17 cellular contexts compared by ENCODE assay signal in the genomic region with DNA sequence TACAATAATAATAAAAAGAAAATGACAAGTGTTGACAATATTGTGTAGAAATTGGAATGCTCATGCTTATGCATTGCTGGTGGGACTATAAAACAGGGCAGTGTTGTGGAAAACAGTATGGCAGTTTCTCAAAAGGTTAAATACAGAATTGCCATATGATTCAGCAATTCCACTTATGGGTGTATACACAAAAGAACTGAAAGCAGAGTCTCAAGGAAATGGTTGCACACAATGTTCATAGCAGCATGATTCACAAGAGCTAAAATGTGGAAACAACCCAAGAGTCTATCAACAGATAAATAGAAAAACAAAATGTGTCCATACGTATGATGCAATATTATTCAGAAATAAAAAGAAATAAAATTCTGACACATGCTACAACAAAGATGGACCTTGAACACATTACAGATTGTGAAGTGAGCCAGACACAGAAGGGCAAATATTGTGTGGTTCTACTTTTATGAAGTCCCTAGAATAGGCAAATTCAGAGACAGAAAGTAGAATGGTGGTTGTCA.
DNase-seq lines count a peak whose midpoint lies in the region; ATAC-seq, FAIRE-seq and TF ChIP-seq lines count a peak whose summit lies in the region.
"Had no signal": no experiment of that assay in that cellular context is flagged by ENCODE, and none has a peak within 500 bp of the region (broad histone marks: within the 10 kb centered on the region; RNA-seq: fewer than 3 reads in every experiment).

No MANE protein-coding gene starts in this region.

- H3K27ac Mint-ChIP-seq in activated naive CD8-positive, alpha-beta T cell treated with anti-CD3 and anti-CD28 coated beads, Interleukin-2, amount 50 U/mL, for 24 hours = no peak overlapping the region
- H3K27ac Mint-ChIP-seq in activated naive CD8-positive, alpha-beta T cell treated with anti-CD3 and anti-CD28 coated beads for 36 hours = no peak overlapping the region
- no peak overlapping the region for H3K27ac Mint-ChIP-seq in stimulated activated effector memory CD8-positive, alpha-beta T cell treated with anti-CD3 and anti-CD28 coated beads, Interleukin-12 subunit alpha, Interleukin-12 subunit beta, amount 100 ng/mL, for 72 hours
- H3K27ac Mint-ChIP-seq: H9 had no signal

- H3K4me3 Mint-ChIP-seq in activated naive CD8-positive, alpha-beta T cell treated with anti-CD3 and anti-CD28 coated beads, Interleukin-2, amount 50 U/mL, for 24 hours = no peak overlapping the region
- H3K4me3 Mint-ChIP-seq in activated naive CD8-positive, alpha-beta T cell treated with anti-CD3 and anti-CD28 coated beads for 36 hours = no peak overlapping the region
- no peak overlapping the region for H3K4me3 Mint-ChIP-seq in stimulated activated effector memory CD8-positive, alpha-beta T cell treated with anti-CD3 and anti-CD28 coated beads, Interleukin-12 subunit alpha, Interleukin-12 subunit beta, amount 100 ng/mL, for 72 hours
- H3K4me3 Mint-ChIP-seq: H9 had no signal

- H3K27me3 ChIP-seq in bronchial epithelial cell (ENCODE audit: control insufficient read depth, insufficient read depth, low read length) (no peaks in the 10 kb centered on the region), Peyer's patch (no peaks in the 10 kb centered on the region)

- ATAC-seq in activated naive CD8-positive, alpha-beta T cell treated with anti-CD3 and anti-CD28 coated beads, Interleukin-2, amount 50 U/mL, for 24 hours = peak; percentile 75
- ATAC-seq in stimulated activated effector memory CD8-positive, alpha-beta T cell treated with anti-CD3 and anti-CD28 coated beads, Interleukin-12 subunit alpha, Interleukin-12 subunit beta, amount 100 ng/mL, for 72 hours = peak; percentile 71
- no peak for ATAC-seq in HG03135 (IDR thresholded peaks at IDR 0.05; ENCODE audit: unreplicated experiment)
- ATAC-seq: PC-3 had no signal

- no peak for TF ChIP-seq POLR2A in Peyer's patch (IDR thresholded peaks at IDR 0.05)

- no peak for FAIRE-seq in bronchial epithelial cell (lab: Jason Lieb, UNC)
- FAIRE-seq: A204.1, GM18507 had no signal

- no peak for DNase-seq in activated naive CD8-positive, alpha-beta T cell treated with anti-CD3 and anti-CD28 coated beads, Interleukin-2, amount 50 U/mL, for 24 hours
- DNase-seq in activated naive CD8-positive, alpha-beta T cell treated with anti-CD3 and anti-CD28 coated beads for 36 hours = no peak
- DNase-seq in bronchial epithelial cell (ENCODE audit: low read depth) (peak; percentile 86), fibroblast of the aortic adventitia (ENCODE audit: low read depth) (peak; percentile 48), NCI-H1092 (lab: John Stamatoyannopoulos, UW) (no peak), Peyer's patch (no peak)
- DNase-seq in stimulated activated effector memory CD8-positive, alpha-beta T cell treated with anti-CD3 and anti-CD28 coated beads, Interleukin-12 subunit alpha, Interleukin-12 subunit beta, amount 100 ng/mL, for 72 hours (ENCODE audit: low spot score in 2 of 2) = no peak
- DNase-seq: AML-193; Caco-2; H9; NCI-H345; NCI-H69; NK-92 treated with Interleukin-12 subunit alpha and Interleukin-12 subunit beta, amount 100 ng/mL, for 24 hours; PC-3 had no signal

- TF ChIP-seq CTCF in bronchial epithelial cell (IDR thresholded peaks at IDR 0.05; ENCODE audit: insufficient read depth, low read length, severe bottlenecking) = no peak
- TF ChIP-seq CTCF in fibroblast of the aortic adventitia (IDR thresholded peaks at IDR 0.05; ENCODE audit: insufficient read depth, low read length) = no peak
- TF ChIP-seq CTCF in Peyer's patch (IDR thresholded peaks at IDR 0.05) = no peak

- H3K27ac ChIP-seq in Peyer's patch = no peak overlapping the region

- H3K4me1 ChIP-seq in Peyer's patch = no peaks in the 10 kb centered on the region
- H3K4me1 ChIP-seq: Caco-2 had no signal

- H3K36me3 Mint-ChIP-seq in activated naive CD8-positive, alpha-beta T cell treated with anti-CD3 and anti-CD28 coated beads, Interleukin-2, amount 50 U/mL, for 24 hours (ENCODE audit: low read depth) = no peaks in the 10 kb centered on the region
- H3K36me3 Mint-ChIP-seq in activated naive CD8-positive, alpha-beta T cell treated with anti-CD3 and anti-CD28 coated beads for 36 hours = no peaks in the 10 kb centered on the region
- no peaks in the 10 kb centered on the region for H3K36me3 Mint-ChIP-seq in stimulated activated effector memory CD8-positive, alpha-beta T cell treated with anti-CD3 and anti-CD28 coated beads, Interleukin-12 subunit alpha, Interleukin-12 subunit beta, amount 100 ng/mL, for 72 hours

- no peaks in the 10 kb centered on the region for H3K9me3 ChIP-seq in Peyer's patch
- H3K9me3 ChIP-seq: Caco-2 had no signal

- H3K4me3 ChIP-seq in bronchial epithelial cell (ENCODE audit: low read depth, low read length) = no peak overlapping the region
- no peak overlapping the region for H3K4me3 ChIP-seq in fibroblast of the aortic adventitia (ENCODE audit: low read depth, low read length)
- H3K4me3 ChIP-seq in Peyer's patch = no peak overlapping the region

- H3K27me3 Mint-ChIP-seq in activated naive CD8-positive, alpha-beta T cell treated with anti-CD3 and anti-CD28 coated beads, Interleukin-2, amount 50 U/mL, for 24 hours = peaks cover 12% of the 10 kb centered on the region
- H3K27me3 Mint-ChIP-seq in activated naive CD8-positive, alpha-beta T cell treated with anti-CD3 and anti-CD28 coated beads for 36 hours = peaks cover 11% of the 10 kb centered on the region

- peaks cover 17% of the 10 kb centered on the region for H3K9me3 Mint-ChIP-seq in activated naive CD8-positive, alpha-beta T cell treated with anti-CD3 and anti-CD28 coated beads, Interleukin-2, amount 50 U/mL, for 24 hours
- H3K9me3 Mint-ChIP-seq in activated naive CD8-positive, alpha-beta T cell treated with anti-CD3 and anti-CD28 coated beads for 36 hours = no peaks in the 10 kb centered on the region
- peaks cover 10% of the 10 kb centered on the region for H3K9me3 Mint-ChIP-seq in stimulated activated effector memory CD8-positive, alpha-beta T cell treated with anti-CD3 and anti-CD28 coated beads, Interleukin-12 subunit alpha, Interleukin-12 subunit beta, amount 100 ng/mL, for 72 hours

- H3K4me1 Mint-ChIP-seq in activated naive CD8-positive, alpha-beta T cell treated with anti-CD3 and anti-CD28 coated beads, Interleukin-2, amount 50 U/mL, for 24 hours = peaks cover 9% of the 10 kb centered on the region
- H3K4me1 Mint-ChIP-seq in activated naive CD8-positive, alpha-beta T cell treated with anti-CD3 and anti-CD28 coated beads for 36 hours = peaks cover 5% of the 10 kb centered on the region
- H3K4me1 Mint-ChIP-seq in stimulated activated effector memory CD8-positive, alpha-beta T cell treated with anti-CD3 and anti-CD28 coated beads, Interleukin-12 subunit alpha, Interleukin-12 subunit beta, amount 100 ng/mL, for 72 hours = peaks cover 3% of the 10 kb centered on the region
- H3K4me1 Mint-ChIP-seq: H9 had no signal

- no peaks in the 10 kb centered on the region for H3K36me3 ChIP-seq in bronchial epithelial cell (ENCODE audit: control insufficient read depth, insufficient read depth, low read length)
- no peaks in the 10 kb centered on the region for H3K36me3 ChIP-seq in Peyer's patch

Comparison
In these comparisons a context has a peak if more than half of its experiments do, and no peak if none do; other contexts are left out.
1. DNase-seq: peak in bronchial epithelial cell (single experiment) and fibroblast of the aortic adventitia (single experiment); none in activated naive CD8-positive, alpha-beta T cell treated with anti-CD3 and anti-CD28 coated beads, Interleukin-2, amount 50 U/mL, for 24 hours (single experiment), activated naive CD8-positive, alpha-beta T cell treated with anti-CD3 and anti-CD28 coated beads for 36 hours (single experiment), stimulated activated effector memory CD8-positive, alpha-beta T cell treated with anti-CD3 and anti-CD28 coated beads, Interleukin-12 subunit alpha, Interleukin-12 subunit beta, amount 100 ng/mL, for 72 hours (0 of 2), NCI-H1092 (single experiment) and Peyer's patch (0 of 3).